Comparison of ENCODE assay signal across 18 cellular contexts in the genomic region with DNA sequence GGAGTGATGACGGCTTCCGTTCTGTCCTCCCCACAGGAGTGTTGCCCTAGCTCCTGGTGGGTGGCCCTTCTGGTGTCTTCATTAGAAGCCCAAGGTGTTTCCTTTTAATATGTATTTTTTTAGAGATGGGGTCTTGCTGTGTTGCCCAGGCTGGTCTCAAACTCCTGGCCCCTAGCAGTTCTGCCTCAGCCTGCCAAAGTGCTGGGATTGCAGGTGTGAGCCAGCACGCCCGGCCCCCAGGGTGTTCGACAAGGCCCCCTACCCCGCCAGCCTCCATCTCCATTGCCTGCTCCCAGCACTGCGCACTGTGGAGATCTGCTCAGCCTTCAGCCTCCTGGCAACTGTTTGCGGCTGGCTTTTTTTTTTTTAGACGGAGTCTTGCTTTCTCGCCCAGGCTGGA. TPM values are rescaled to one million over a fixed set of nuclear protein-coding genes. Genes with fewer than 3 reads are reported as not detected.
A peak's percentile ranks its signal among the peaks of the same experiment; 100 is the strongest.
DNase-seq lines count a peak whose midpoint lies in the region; ATAC-seq, FAIRE-seq and TF ChIP-seq lines count a peak whose summit lies in the region.
"Had no signal": no experiment of that assay in that cellular context is flagged by ENCODE, and none has a peak within 500 bp of the region (broad histone marks: within the 10 kb centered on the region; RNA-seq: fewer than 3 reads in every experiment).

No MANE protein-coding gene starts in this region.

- TF ChIP-seq EP300 in K562 (IDR thresholded peaks at IDR 0.05; ENCODE audit: low read length): no peak

- H3K27ac ChIP-seq in HEK293 (ENCODE audit: extremely low read depth, low read depth, low read length): no peak overlapping the region
- no peak overlapping the region for H3K27ac ChIP-seq in K562 (ENCODE audit: extremely low read depth, low read depth, low read length)

- no peaks in the 10 kb centered on the region for H3K79me2 ChIP-seq in K562 (ENCODE audit: control insufficient read depth, insufficient read depth, low read length)

- CTCF ChIA-PET in HEK293 (lab: Yijun Ruan, JAX): no interaction called here
- CTCF ChIA-PET in K562 (lab: Yijun Ruan, JAX; ENCODE audit: low intra/inter-chr PET ratio): no interaction called here

- WGBS in K562 (ENCODE audit: insufficient coverage, low coverage, missing lambda C conversion rate): 91% methylated on average over 4 of the region's 10 CpGs

- POLR2A ChIA-PET in HEK293 (lab: Yijun Ruan, JAX) (no interaction called here), K562 (lab: Yijun Ruan, JAX) (interaction anchor here (0.5 to 1.5 kb wide), 2 partner anchors 12 to 13 kb away, joined by 3 to 4 read pairs; no protein-coding TSS in a partner anchor)

- ATAC-seq in stimulated activated naive CD8-positive, alpha-beta T cell treated with anti-CD3 and anti-CD28 coated beads, Interleukin-15, amount 100 ng/mL, for 72 hours: no peak
- ATAC-seq in stimulated activated naive CD8-positive, alpha-beta T cell treated with anti-CD3 and anti-CD28 coated beads, Interleukin-15, Interleukin-2, amounts not matched to agents 100 U/mL and 50 U/mL, for 24 hours: no peak
- no peak for ATAC-seq in K562
- no peak for ATAC-seq in GM21381 (IDR thresholded peaks at IDR 0.05; ENCODE audit: unreplicated experiment)
- ATAC-seq in HG02885 (IDR thresholded peaks at IDR 0.05; ENCODE audit: poor library complexity, unreplicated experiment): no peak
- ATAC-seq: GM12878 had no signal

- no peak overlapping the region for H3K4me3 Mint-ChIP-seq in stimulated activated naive CD8-positive, alpha-beta T cell treated with anti-CD3 and anti-CD28 coated beads, Interleukin-15, amount 100 ng/mL, for 72 hours
- H3K4me3 Mint-ChIP-seq: CD4-positive, alpha-beta memory T cell had no signal

- no peak for TF ChIP-seq POLR2A in K562 (conservative IDR thresholded peaks at IDR 0.05)

- H3K4me3 ChIP-seq in HEK293 (ENCODE audit: low read depth, low read length): no peak overlapping the region
- no peak overlapping the region for H3K4me3 ChIP-seq in K562
- H3K4me3 ChIP-seq: GM12878 had no signal

- BruUV-seq in K562 (replicated peaks; lab: Mats Ljungman, UMichigan): no TSS peak

- no peak for TF ChIP-seq RAD21 in K562 (CRISPR knock-in tag; conservative IDR thresholded peaks at IDR 0.05 in 1 of 2, IDR thresholded peaks at IDR 0.05 in 1 of 2)

- FAIRE-seq in K562 (lab: Jason Lieb, UNC): no peak
- FAIRE-seq: GM12878, GM18507, H1 had no signal

- no peak for DNase-seq in stimulated activated naive CD8-positive, alpha-beta T cell treated with anti-CD3 and anti-CD28 coated beads, Interleukin-15, amount 100 ng/mL, for 72 hours
- no peak for DNase-seq in stimulated activated naive CD8-positive, alpha-beta T cell treated with anti-CD3 and anti-CD28 coated beads, Interleukin-15, Interleukin-2, amounts not matched to agents 100 U/mL and 50 U/mL, for 24 hours
- no peak for DNase-seq in K562 (ENCODE audit: extremely low read depth in 1 of 4, low spot score in 3 of 4)
- DNase-seq: C1 segment of cervical spinal cord, Caco-2, DMS 273 treated with DMSO at 0.1 percent for 48 hours, DMS79, EL, GDM1, H7, HCEC 1CT had no signal

- H3K27me3 Mint-ChIP-seq in stimulated activated naive CD8-positive, alpha-beta T cell treated with anti-CD3 and anti-CD28 coated beads, Interleukin-15, amount 100 ng/mL, for 72 hours: no peaks in the 10 kb centered on the region
- H3K27me3 Mint-ChIP-seq: CD4-positive, alpha-beta memory T cell had no signal

- no peak overlapping the region for H2AFZ ChIP-seq in K562 (ENCODE audit: low read depth, low read length)

- H3K9me3 ChIP-seq in HEK293 (ENCODE audit: control insufficient read depth, insufficient read depth, low read depth, low read length): no peaks in the 10 kb centered on the region
- no peaks in the 10 kb centered on the region for H3K9me3 ChIP-seq in K562 (replicated peaks; ENCODE audit: control insufficient read depth, insufficient read depth, low read depth, low read length)
- H3K9me3 ChIP-seq: Caco-2 had no signal

- peak overlapping the region; percentile 34 to 46 for H3K27ac Mint-ChIP-seq in stimulated activated naive CD8-positive, alpha-beta T cell treated with anti-CD3 and anti-CD28 coated beads, Interleukin-15, amount 100 ng/mL, for 72 hours

- intact Hi-C loops in K562 (cut with micrococcal nuclease): no loop called here

- H3K36me3 ChIP-seq in HEK293 (ENCODE audit: control insufficient read depth in 2 of 2, insufficient read depth in 1 of 2, low read length in 2 of 2) (peaks cover 21 to 71% of the 10 kb centered on the region in 2 experiments; a peak in 2 of 3 replicates), K562 (ENCODE audit: control insufficient read depth, insufficient read depth, low read length) (peaks cover 66% of the 10 kb centered on the region; the same call in 1 of the 3 replicates)

- in situ Hi-C loops in K562 (cut with MboI): no loop called here

- no peaks in the 10 kb centered on the region for H3K4me1 Mint-ChIP-seq in stimulated activated naive CD8-positive, alpha-beta T cell treated with anti-CD3 and anti-CD28 coated beads, Interleukin-15, amount 100 ng/mL, for 72 hours
- H3K4me1 Mint-ChIP-seq: CD4-positive, alpha-beta memory T cell had no signal

- no peak overlapping the region for H3K4me2 ChIP-seq in K562 (ENCODE audit: insufficient read depth, low read length)

- H3K4me1 ChIP-seq in HEK293 (ENCODE audit: control insufficient read depth, insufficient read depth, low read length) (no peaks in the 10 kb centered on the region), K562 (replicated peaks in 1 of 2; ENCODE audit: control insufficient read depth in 2 of 2, insufficient read depth in 2 of 2, low read length in 2 of 2) (peaks cover 0 to 40% of the 10 kb centered on the region in 2 experiments; a peak in 2 of 5 replicates)
- H3K4me1 ChIP-seq: Caco-2 had no signal

- H3K9ac ChIP-seq in K562 (ENCODE audit: insufficient read depth in 1 of 2, low read depth in 2 of 2, low read length in 2 of 2): no peak overlapping the region

- TF ChIP-seq CTCF in HEK293 (tag by site-specific recombination; IDR thresholded peaks at IDR 0.05) (no peak), K562 (IDR thresholded peaks at IDR 0.05 in 2 of 3, conservative IDR thresholded peaks at IDR 0.05 in 1 of 3; ENCODE audit: insufficient read depth in 2 of 3, low read depth in 1 of 3, low read length in 3 of 3) (no peak)

- H3K27me3 ChIP-seq in K562 (ENCODE audit: control insufficient read depth in 2 of 2, insufficient read depth in 2 of 2, low read length in 2 of 2): no peaks in the 10 kb centered on the region

- H3K9me1 ChIP-seq in K562 (ENCODE audit: control insufficient read depth, insufficient read depth, low read length): no peaks in the 10 kb centered on the region

- no peaks in the 10 kb centered on the region for H3K9me3 Mint-ChIP-seq in stimulated activated naive CD8-positive, alpha-beta T cell treated with anti-CD3 and anti-CD28 coated beads, Interleukin-15, amount 100 ng/mL, for 72 hours
- H3K9me3 Mint-ChIP-seq: CD4-positive, alpha-beta memory T cell had no signal

- no peaks in the 10 kb centered on the region for H4K20me1 ChIP-seq in K562 (replicated peaks; ENCODE audit: control insufficient read depth, insufficient read depth, low read length)

TF ChIP-seq in HEK293, 187 proteins besides CTCF, POLR2A, EP300 and RAD21 (continues in another document):
- no peak for TF ChIP-seq ZNF37A (tag by site-specific recombination; IDR thresholded peaks at IDR 0.05)
- no peak for TF ChIP-seq ZNF629 (tag by site-specific recombination; IDR thresholded peaks at IDR 0.05)

TF ChIP-seq in K562, 482 proteins besides CTCF, POLR2A, EP300 and RAD21:
- no peak for TF ChIP-seq ZNF311 (CRISPR knock-in tag; IDR thresholded peaks at IDR 0.05)
- TF ChIP-seq ZNF121 (CRISPR knock-in tag; conservative IDR thresholded peaks at IDR 0.05): peak; percentile 80

RNA-seq across cellular contexts. Expression of gene BTBD2, which starts 31.2 kb away (rescaled TPM):
- 7.3 and 29.0 TPM in 2 replicates for total RNA-seq in K562 (2011; cell fraction: chromatin; rRNA removed; ENCODE audit: low replicate concordance)
- 16.4 and 17.0 TPM in 2 replicates for total RNA-seq in K562 (2011; cell fraction: nucleolus; rRNA removed)
- total RNA-seq in K562 (2011; cell fraction: nucleoplasm; rRNA removed): 14.3 and 16.7 TPM in 2 replicates
- total RNA-seq in K562 (2014; rRNA removed) (5.6 and 8.1 TPM in 2 replicates), K562 (2014; rRNA removed; fragmentation: Illumina TruSeq; extraction: Trizol) (1.5 and 2.0 TPM in 2 replicates), K562 (2015; rRNA removed; fragmentation: Illumina TruSeq; extraction: Trizol) (6.4 and 6.9 TPM in 2 replicates), K562 (2021) (13.3 and 15.6 TPM in 2 replicates)
- polyA plus RNA-seq in K562 (2011; rRNA removed) (10.2 and 30.9 TPM in 2 replicates), K562 (2014; fragmentation: Illumina TruSeq; extraction: Trizol) (7.4 and 11.0 TPM in 2 replicates), K562 (2014; fragmentation: Nextera tagmentation; extraction: Ambion mirVana) (under 1 TPM; 0.10 to 0.28 TPM), K562 (2014; rRNA removed) (9.6 TPM in 2 replicates)
- polyA plus RNA-seq in K562 (2011; cell fraction: cytosol; rRNA removed): 21.5 and 25.6 TPM in 2 replicates
- 21.2 and 25.9 TPM in 2 replicates for polyA plus RNA-seq in K562 (2011; cell fraction: nucleus; rRNA removed)
- 18.5 and 62.5 TPM in 2 replicates for polyA plus RNA-seq in K562 (2012)
- 4.1 and 4.9 TPM in 2 replicates for polyA minus RNA-seq in K562 (2011; rRNA and poly(A)+ RNA removed)
- polyA minus RNA-seq in K562 (2011; cell fraction: cytosol; rRNA and poly(A)+ RNA removed): 15.5 and 42.0 TPM in 2 replicates
- 5.9 and 11.9 TPM in 2 replicates for polyA minus RNA-seq in K562 (2011; cell fraction: nucleus; rRNA and poly(A)+ RNA removed)

RNA-seq across cellular contexts. Expression of gene CSNK1G2, which starts 43.4 kb away (rescaled TPM):
- total RNA-seq in K562 (2011; cell fraction: chromatin; rRNA removed; ENCODE audit: low replicate concordance): 59.6 and 151 TPM in 2 replicates
- 123 and 129 TPM in 2 replicates for total RNA-seq in K562 (2011; cell fraction: nucleolus; rRNA removed)
- total RNA-seq in K562 (2011; cell fraction: nucleoplasm; rRNA removed): 43.4 and 57.3 TPM in 2 replicates
- 105 and 124 TPM in 2 replicates for total RNA-seq in K562 (2014; rRNA removed)
- total RNA-seq in K562 (2014; rRNA removed; fragmentation: Illumina TruSeq; extraction: Trizol): 9.8 and 25.1 TPM in 2 replicates
- total RNA-seq in K562 (2015; rRNA removed; fragmentation: Illumina TruSeq; extraction: Trizol): 60.4 and 66.9 TPM in 2 replicates
- 91.3 and 95.8 TPM in 2 replicates for total RNA-seq in K562 (2021)
- polyA plus RNA-seq in K562 (2011; rRNA removed): 49.5 and 66.2 TPM in 2 replicates
- polyA plus RNA-seq in K562 (2011; cell fraction: cytosol; rRNA removed): 72.0 and 157 TPM in 2 replicates
- 308 and 494 TPM in 2 replicates for polyA plus RNA-seq in K562 (2011; cell fraction: nucleus; rRNA removed)
- 84.6 and 108 TPM in 2 replicates for polyA plus RNA-seq in K562 (2012)
- 45.2 and 91.1 TPM in 2 replicates for polyA plus RNA-seq in K562 (2014; fragmentation: Illumina TruSeq; extraction: Trizol)
- under 1 TPM; 0.48 to 0.72 TPM for polyA plus RNA-seq in K562 (2014; fragmentation: Nextera tagmentation; extraction: Ambion mirVana)
- polyA plus RNA-seq in K562 (2014; rRNA removed): 119 and 126 TPM in 2 replicates
- polyA minus RNA-seq in K562 (2011; rRNA and poly(A)+ RNA removed): 12.4 and 27.0 TPM in 2 replicates
- polyA minus RNA-seq in K562 (2011; cell fraction: cytosol; rRNA and poly(A)+ RNA removed): 53.7 and 53.8 TPM in 2 replicates
- 33.9 and 35.9 TPM in 2 replicates for polyA minus RNA-seq in K562 (2011; cell fraction: nucleus; rRNA and poly(A)+ RNA removed)
